ENCODE assay signal across 16 cellular contexts in genomic region chr10:2908851-2909630, GRCh38.
DNase-seq lines count a peak whose midpoint lies in the region; ATAC-seq lines count a peak whose summit lies in the region.
"Had no signal": no experiment of that assay in that cellular context is flagged by ENCODE, and none has a peak within 500 bp of the region (broad histone marks: within the 10 kb centered on the region; RNA-seq: fewer than 3 reads in every experiment).

No MANE protein-coding gene starts in this region.

- DNase-seq in stimulated activated CD8-positive, alpha-beta memory T cell treated with anti-CD3 and anti-CD28 coated beads, Interleukin-4, amount 100 ng/mL, for 24 hours (ENCODE audit: low read depth) = peak; percentile 1
- no peak for DNase-seq in stimulated activated CD8-positive, alpha-beta memory T cell treated with anti-CD3 and anti-CD28 coated beads, Interleukin-4, amount 100 ng/mL, for 48 hours
- DNase-seq in OCI-M1 (lab: John Stamatoyannopoulos, UW) (peak; percentile 75), NCI-H2171 treated with DMSO at 0.1 percent for 48 hours (lab: John Stamatoyannopoulos, UW) (no peak), islet precursor cell (no peak)
- no peak for DNase-seq in activated naive CD8-positive, alpha-beta T cell treated with anti-CD3 and anti-CD28 coated beads, Interleukin-2, amount 10 ng/mL, durations not matched to agents 7 days and 5 days
- DNase-seq: activated CD8-positive, alpha-beta memory T cell treated with anti-CD3 and anti-CD28 coated beads for 24 hours; anterior cingulate cortex; BE2C; colonic mucosa; DMS79 treated with DMSO at 0.1 percent for 48 hours; NCI-H2107; NCI-H774 had no signal

- no peaks in the 10 kb centered on the region for H3K9me3 Mint-ChIP-seq in activated naive CD8-positive, alpha-beta T cell treated with anti-CD3 and anti-CD28 coated beads, Interleukin-2, amount 10 ng/mL, durations not matched to agents 7 days and 5 days
- H3K9me3 Mint-ChIP-seq: mesothelial cell of epicardium had no signal

- POLR2A ChIA-PET in activated naive CD8-positive, alpha-beta T cell treated with anti-CD3 and anti-CD28 coated beads, Interleukin-2, amount 10 ng/mL, durations not matched to agents 7 days and 5 days (lab: Charles Lee) = no interaction called here

- peak; percentile 71 for ATAC-seq in activated naive CD8-positive, alpha-beta T cell treated with anti-CD3 and anti-CD28 coated beads, Interleukin-2, amount 10 ng/mL, durations not matched to agents 7 days and 5 days (ENCODE audit: low read depth)
- no peak for ATAC-seq in HG03095 (IDR thresholded peaks at IDR 0.05; ENCODE audit: unreplicated experiment)
- ATAC-seq: HCT116 had no signal

- H3K27me3 Mint-ChIP-seq in activated naive CD8-positive, alpha-beta T cell treated with anti-CD3 and anti-CD28 coated beads, Interleukin-2, amount 10 ng/mL, durations not matched to agents 7 days and 5 days = peaks cover 6% of the 10 kb centered on the region

- H3K27ac Mint-ChIP-seq in activated naive CD8-positive, alpha-beta T cell treated with anti-CD3 and anti-CD28 coated beads, Interleukin-2, amount 10 ng/mL, durations not matched to agents 7 days and 5 days = no peak overlapping the region
- H3K27ac Mint-ChIP-seq: mesothelial cell of epicardium had no signal

- peak overlapping the region; percentile 20 for H3K4me3 Mint-ChIP-seq in activated naive CD8-positive, alpha-beta T cell treated with anti-CD3 and anti-CD28 coated beads, Interleukin-2, amount 10 ng/mL, durations not matched to agents 7 days and 5 days
- H3K4me3 Mint-ChIP-seq: mesothelial cell of epicardium had no signal

- peaks cover 6% of the 10 kb centered on the region for H3K4me1 Mint-ChIP-seq in activated naive CD8-positive, alpha-beta T cell treated with anti-CD3 and anti-CD28 coated beads, Interleukin-2, amount 10 ng/mL, durations not matched to agents 7 days and 5 days
- H3K4me1 Mint-ChIP-seq: mesothelial cell of epicardium had no signal

- no peaks in the 10 kb centered on the region for H3K36me3 Mint-ChIP-seq in activated naive CD8-positive, alpha-beta T cell treated with anti-CD3 and anti-CD28 coated beads, Interleukin-2, amount 10 ng/mL, durations not matched to agents 7 days and 5 days
- H3K36me3 Mint-ChIP-seq: mesothelial cell of epicardium had no signal

Comparison
In these comparisons a context has a peak if more than half of its experiments do, and no peak if none do; other contexts are left out.
1. DNase-seq: peak in stimulated activated CD8-positive, alpha-beta memory T cell treated with anti-CD3 and anti-CD28 coated beads, Interleukin-4, amount 100 ng/mL, for 24 hours (single experiment) and OCI-M1 (single experiment); none in stimulated activated CD8-positive, alpha-beta memory T cell treated with anti-CD3 and anti-CD28 coated beads, Interleukin-4, amount 100 ng/mL, for 48 hours (single experiment), activated naive CD8-positive, alpha-beta T cell treated with anti-CD3 and anti-CD28 coated beads, Interleukin-2, amount 10 ng/mL, durations not matched to agents 7 days and 5 days (single experiment), NCI-H2171 treated with DMSO at 0.1 percent for 48 hours (single experiment) and islet precursor cell (single experiment).